Comparison of ENCODE assay signal across 1 cellular context in the genomic region with DNA sequence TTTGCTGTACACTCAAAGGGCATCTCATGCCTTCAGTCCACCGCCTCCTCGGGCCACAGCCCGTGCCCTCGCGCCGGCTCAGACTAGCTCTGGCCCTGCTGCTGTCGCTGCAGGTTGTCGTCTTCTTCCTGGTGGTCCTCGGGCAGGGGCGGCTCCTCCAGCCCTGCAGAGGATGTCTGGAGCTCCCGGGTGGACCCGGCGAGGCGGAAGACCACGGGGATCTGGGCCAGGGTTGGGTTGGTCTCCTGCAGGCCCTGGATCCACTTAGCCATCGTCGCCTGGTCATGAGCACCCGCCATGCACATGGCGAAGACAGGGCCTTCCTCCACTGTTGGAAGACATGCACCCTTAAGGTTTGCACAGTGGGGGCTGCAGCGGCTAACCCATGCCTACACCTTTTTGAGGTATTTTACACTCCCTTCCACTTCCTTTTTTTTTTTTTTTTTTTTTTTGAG.
TF ChIP-seq lines count a peak whose summit lies in the region.

No MANE protein-coding gene starts in this region.

TF ChIP-seq in K562, 482 proteins besides CTCF, POLR2A, EP300 and RAD21 (continued from another document):
- TF ChIP-seq ZFP1 (CRISPR knock-in tag; IDR thresholded peaks at IDR 0.05) (no peak), ZNF212 (CRISPR knock-in tag; IDR thresholded peaks at IDR 0.05) (no peak), ZFPM2 (CRISPR knock-in tag; IDR thresholded peaks at IDR 0.05) (peak; percentile 76; the same call in 1 of the 2 replicates), JUNB (CRISPR knock-in tag; conservative IDR thresholded peaks at IDR 0.05) (no peak), ZC3H8 (IDR thresholded peaks at IDR 0.05) (no peak), NR2C2 (CRISPR knock-in tag; IDR thresholded peaks at IDR 0.05) (0 out of 2 replicates have a peak, but pooled peaks have one; percentile 52), NR2C2 (tag; IDR thresholded peaks at IDR 0.05) (no peak), CHD4 (IDR thresholded peaks at IDR 0.05; ENCODE audit: insufficient read depth, insufficient replicate concordance, low read depth, low read length, poor library complexity, severe bottlenecking) (no peak), NR3C1 (CRISPR knock-in tag; IDR thresholded peaks at IDR 0.05) (no peak), DNMT1 (IDR thresholded peaks at IDR 0.05) (no peak), JUN (IDR thresholded peaks at IDR 0.05; ENCODE audit: borderline replicate concordance, low read depth, low read length) (no peak), JUN (CRISPR knock-in tag; IDR thresholded peaks at IDR 0.05; ENCODE audit: borderline replicate concordance) (no peak), ZKSCAN8 (CRISPR knock-in tag; IDR thresholded peaks at IDR 0.05) (no peak), MXI1 (IDR thresholded peaks at IDR 0.05; ENCODE audit: low read depth, low read length) (no peak)
- TF ChIP-seq, protein P1, sequence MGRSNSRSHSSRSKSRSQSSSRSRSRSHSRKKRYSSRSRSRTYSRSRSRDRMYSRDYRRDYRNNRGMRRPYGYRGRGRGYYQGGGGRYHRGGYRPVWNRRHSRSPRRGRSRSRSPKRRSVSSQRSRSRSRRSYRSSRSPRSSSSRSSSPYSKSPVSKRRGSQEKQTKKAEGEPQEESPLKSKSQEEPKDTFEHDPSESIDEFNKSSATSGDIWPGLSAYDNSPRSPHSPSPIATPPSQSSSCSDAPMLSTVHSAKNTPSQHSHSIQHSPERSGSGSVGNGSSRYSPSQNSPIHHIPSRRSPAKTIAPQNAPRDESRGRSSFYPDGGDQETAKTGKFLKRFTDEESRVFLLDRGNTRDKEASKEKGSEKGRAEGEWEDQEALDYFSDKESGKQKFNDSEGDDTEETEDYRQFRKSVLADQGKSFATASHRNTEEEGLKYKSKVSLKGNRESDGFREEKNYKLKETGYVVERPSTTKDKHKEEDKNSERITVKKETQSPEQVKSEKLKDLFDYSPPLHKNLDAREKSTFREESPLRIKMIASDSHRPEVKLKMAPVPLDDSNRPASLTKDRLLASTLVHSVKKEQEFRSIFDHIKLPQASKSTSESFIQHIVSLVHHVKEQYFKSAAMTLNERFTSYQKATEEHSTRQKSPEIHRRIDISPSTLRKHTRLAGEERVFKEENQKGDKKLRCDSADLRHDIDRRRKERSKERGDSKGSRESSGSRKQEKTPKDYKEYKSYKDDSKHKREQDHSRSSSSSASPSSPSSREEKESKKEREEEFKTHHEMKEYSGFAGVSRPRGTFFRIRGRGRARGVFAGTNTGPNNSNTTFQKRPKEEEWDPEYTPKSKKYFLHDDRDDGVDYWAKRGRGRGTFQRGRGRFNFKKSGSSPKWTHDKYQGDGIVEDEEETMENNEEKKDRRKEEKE (IDR thresholded peaks at IDR 0.05; ENCODE audit: borderline replicate concordance in 1 of 2, control insufficient read depth in 1 of 2, low read depth in 2 of 2, low read length in 1 of 2) = no peak
- TF ChIP-seq, protein P2, sequence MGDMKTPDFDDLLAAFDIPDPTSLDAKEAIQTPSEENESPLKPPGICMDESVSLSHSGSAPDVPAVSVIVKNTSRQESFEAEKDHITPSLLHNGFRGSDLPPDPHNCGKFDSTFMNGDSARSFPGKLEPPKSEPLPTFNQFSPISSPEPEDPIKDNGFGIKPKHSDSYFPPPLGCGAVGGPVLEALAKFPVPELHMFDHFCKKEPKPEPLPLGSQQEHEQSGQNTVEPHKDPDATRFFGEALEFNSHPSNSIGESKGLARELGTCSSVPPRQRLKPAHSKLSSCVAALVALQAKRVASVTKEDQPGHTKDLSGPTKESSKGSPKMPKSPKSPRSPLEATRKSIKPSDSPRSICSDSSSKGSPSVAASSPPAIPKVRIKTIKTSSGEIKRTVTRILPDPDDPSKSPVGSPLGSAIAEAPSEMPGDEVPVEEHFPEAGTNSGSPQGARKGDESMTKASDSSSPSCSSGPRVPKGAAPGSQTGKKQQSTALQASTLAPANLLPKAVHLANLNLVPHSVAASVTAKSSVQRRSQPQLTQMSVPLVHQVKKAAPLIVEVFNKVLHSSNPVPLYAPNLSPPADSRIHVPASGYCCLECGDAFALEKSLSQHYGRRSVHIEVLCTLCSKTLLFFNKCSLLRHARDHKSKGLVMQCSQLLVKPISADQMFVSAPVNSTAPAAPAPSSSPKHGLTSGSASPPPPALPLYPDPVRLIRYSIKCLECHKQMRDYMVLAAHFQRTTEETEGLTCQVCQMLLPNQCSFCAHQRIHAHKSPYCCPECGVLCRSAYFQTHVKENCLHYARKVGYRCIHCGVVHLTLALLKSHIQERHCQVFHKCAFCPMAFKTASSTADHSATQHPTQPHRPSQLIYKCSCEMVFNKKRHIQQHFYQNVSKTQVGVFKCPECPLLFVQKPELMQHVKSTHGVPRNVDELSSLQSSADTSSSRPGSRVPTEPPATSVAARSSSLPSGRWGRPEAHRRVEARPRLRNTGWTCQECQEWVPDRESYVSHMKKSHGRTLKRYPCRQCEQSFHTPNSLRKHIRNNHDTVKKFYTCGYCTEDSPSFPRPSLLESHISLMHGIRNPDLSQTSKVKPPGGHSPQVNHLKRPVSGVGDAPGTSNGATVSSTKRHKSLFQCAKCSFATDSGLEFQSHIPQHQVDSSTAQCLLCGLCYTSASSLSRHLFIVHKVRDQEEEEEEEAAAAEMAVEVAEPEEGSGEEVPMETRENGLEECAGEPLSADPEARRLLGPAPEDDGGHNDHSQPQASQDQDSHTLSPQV (IDR thresholded peaks at IDR 0.05) = peak; percentile 63; the same call in 1 of the 2 replicates
- TF ChIP-seq, protein P3, sequence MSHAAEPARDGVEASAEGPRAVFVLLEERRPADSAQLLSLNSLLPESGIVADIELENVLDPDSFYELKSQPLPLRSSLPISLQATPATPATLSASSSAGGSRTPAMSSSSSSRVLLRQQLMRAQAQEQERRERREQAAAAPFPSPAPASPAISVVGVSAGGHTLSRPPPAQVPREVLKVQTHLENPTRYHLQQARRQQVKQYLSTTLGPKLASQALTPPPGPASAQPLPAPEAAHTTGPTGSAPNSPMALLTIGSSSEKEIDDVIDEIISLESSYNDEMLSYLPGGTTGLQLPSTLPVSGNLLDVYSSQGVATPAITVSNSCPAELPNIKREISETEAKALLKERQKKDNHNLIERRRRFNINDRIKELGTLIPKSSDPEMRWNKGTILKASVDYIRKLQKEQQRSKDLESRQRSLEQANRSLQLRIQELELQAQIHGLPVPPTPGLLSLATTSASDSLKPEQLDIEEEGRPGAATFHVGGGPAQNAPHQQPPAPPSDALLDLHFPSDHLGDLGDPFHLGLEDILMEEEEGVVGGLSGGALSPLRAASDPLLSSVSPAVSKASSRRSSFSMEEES (CRISPR knock-in tag; IDR thresholded peaks at IDR 0.05) = no peak
- TF ChIP-seq, protein P4, sequence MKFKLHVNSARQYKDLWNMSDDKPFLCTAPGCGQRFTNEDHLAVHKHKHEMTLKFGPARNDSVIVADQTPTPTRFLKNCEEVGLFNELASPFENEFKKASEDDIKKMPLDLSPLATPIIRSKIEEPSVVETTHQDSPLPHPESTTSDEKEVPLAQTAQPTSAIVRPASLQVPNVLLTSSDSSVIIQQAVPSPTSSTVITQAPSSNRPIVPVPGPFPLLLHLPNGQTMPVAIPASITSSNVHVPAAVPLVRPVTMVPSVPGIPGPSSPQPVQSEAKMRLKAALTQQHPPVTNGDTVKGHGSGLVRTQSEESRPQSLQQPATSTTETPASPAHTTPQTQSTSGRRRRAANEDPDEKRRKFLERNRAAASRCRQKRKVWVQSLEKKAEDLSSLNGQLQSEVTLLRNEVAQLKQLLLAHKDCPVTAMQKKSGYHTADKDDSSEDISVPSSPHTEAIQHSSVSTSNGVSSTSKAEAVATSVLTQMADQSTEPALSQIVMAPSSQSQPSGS (CRISPR knock-in tag; IDR thresholded peaks at IDR 0.05) = no peak
- TF ChIP-seq, protein P5, sequence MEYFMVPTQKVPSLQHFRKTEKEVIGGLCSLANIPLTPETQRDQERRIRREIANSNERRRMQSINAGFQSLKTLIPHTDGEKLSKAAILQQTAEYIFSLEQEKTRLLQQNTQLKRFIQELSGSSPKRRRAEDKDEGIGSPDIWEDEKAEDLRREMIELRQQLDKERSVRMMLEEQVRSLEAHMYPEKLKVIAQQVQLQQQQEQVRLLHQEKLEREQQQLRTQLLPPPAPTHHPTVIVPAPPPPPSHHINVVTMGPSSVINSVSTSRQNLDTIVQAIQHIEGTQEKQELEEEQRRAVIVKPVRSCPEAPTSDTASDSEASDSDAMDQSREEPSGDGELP (CRISPR knock-in tag; IDR thresholded peaks at IDR 0.05; ENCODE audit: borderline replicate concordance) = peak; percentile 13; the same call in 1 of the 2 replicates
- TF ChIP-seq, protein P6, sequence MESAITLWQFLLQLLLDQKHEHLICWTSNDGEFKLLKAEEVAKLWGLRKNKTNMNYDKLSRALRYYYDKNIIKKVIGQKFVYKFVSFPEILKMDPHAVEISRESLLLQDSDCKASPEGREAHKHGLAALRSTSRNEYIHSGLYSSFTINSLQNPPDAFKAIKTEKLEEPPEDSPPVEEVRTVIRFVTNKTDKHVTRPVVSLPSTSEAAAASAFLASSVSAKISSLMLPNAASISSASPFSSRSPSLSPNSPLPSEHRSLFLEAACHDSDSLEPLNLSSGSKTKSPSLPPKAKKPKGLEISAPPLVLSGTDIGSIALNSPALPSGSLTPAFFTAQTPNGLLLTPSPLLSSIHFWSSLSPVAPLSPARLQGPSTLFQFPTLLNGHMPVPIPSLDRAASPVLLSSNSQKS (CRISPR knock-in tag; IDR thresholded peaks at IDR 0.05) = no peak
- TF ChIP-seq, protein P7, sequence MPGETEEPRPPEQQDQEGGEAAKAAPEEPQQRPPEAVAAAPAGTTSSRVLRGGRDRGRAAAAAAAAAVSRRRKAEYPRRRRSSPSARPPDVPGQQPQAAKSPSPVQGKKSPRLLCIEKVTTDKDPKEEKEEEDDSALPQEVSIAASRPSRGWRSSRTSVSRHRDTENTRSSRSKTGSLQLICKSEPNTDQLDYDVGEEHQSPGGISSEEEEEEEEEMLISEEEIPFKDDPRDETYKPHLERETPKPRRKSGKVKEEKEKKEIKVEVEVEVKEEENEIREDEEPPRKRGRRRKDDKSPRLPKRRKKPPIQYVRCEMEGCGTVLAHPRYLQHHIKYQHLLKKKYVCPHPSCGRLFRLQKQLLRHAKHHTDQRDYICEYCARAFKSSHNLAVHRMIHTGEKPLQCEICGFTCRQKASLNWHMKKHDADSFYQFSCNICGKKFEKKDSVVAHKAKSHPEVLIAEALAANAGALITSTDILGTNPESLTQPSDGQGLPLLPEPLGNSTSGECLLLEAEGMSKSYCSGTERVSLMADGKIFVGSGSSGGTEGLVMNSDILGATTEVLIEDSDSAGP (CRISPR knock-in tag; IDR thresholded peaks at IDR 0.05) = 0 out of 2 replicates have a peak, but pooled peaks have one; percentile 46
- TF ChIP-seq, protein P8, sequence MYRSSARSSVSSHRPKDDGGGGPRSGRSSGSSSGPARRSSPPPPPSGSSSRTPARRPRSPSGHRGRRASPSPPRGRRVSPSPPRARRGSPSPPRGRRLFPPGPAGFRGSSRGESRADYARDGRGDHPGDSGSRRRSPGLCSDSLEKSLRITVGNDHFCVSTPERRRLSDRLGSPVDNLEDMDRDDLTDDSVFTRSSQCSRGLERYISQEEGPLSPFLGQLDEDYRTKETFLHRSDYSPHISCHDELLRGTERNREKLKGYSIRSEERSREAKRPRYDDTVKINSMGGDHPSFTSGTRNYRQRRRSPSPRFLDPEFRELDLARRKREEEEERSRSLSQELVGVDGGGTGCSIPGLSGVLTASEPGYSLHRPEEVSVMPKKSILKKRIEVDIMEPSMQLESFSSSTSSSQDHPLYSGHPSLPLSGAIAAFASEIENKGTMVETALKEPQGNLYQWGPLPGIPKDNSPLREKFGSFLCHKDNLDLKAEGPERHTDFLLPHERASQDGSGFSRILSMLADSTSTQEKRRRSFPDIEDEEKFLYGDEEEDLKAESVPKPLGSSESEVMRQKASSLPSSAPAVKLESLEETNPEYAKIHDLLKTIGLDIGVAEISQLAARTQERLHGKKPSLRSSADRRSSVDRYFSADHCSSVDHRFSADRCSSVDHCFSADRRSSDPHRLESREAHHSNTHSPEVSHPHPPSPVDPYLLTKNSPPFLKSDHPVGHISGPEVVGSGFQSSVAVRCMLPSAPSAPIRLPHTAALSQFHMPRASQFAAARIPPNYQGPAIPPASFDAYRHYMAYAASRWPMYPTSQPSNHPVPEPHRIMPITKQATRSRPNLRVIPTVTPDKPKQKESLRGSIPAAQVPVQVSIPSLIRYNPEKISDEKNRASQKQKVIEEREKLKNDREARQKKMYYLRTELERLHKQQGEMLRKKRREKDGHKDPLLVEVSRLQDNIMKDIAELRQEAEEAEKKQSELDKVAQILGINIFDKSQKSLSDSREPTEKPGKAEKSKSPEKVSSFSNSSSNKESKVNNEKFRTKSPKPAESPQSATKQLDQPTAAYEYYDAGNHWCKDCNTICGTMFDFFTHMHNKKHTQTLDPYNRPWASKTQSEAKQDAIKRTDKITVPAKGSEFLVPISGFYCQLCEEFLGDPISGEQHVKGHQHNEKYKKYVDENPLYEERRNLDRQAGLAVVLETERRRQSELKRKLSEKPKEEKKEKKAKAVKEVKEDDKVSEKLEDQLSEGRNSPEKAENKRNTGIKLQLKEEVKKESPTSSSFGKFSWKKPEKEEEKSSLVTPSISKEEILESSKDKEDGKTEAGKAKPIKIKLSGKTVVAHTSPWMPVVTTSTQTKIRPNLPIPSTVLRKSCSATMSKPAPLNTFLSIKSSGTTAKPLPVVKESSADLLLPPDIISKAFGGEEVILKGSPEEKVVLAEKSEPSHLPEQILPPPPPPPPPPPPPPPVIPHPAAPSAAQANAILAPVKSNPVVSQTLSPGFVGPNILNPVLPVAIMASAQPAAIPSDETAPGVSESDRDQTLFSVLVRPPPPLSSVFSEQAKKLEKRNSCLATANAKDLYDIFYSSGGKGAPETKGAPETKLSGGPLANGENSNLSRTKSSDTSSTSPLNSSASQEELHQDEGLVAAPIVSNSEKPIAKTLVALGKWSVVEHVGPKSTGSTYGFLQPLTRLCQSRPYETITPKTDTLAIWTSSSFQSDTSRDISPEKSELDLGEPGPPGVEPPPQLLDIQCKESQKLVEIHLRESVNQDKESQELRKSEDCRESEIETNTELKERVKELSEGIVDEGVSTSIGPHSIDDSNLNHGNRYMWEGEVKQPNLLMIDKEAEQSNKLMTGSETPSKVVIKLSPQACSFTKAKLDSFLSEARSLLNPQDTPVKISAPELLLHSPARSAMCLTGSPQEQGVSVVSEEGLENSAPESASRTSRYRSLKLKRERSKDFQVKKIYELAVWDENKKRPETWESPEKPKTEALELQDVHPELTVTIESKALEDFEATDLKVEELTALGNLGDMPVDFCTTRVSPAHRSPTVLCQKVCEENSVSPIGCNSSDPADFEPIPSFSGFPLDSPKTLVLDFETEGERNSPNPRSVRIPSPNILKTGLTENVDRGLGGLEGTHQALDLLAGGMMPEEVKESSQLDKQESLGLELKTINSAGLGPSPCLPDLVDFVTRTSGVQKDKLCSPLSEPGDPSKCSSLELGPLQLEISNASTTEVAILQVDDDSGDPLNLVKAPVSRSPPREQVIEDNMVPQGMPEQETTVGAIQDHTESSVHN (IDR thresholded peaks at IDR 0.05; ENCODE audit: borderline replicate concordance in 1 of 2, low read depth in 1 of 2) = no peak
- TF ChIP-seq, protein P9, sequence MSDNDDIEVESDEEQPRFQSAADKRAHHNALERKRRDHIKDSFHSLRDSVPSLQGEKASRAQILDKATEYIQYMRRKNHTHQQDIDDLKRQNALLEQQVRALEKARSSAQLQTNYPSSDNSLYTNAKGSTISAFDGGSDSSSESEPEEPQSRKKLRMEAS (CRISPR knock-in tag; IDR thresholded peaks at IDR 0.05) = peak; percentile 57; the same call in 1 of the 2 replicates
